Comparison of ENCODE assay signal across 19 cellular contexts in the genomic region with DNA sequence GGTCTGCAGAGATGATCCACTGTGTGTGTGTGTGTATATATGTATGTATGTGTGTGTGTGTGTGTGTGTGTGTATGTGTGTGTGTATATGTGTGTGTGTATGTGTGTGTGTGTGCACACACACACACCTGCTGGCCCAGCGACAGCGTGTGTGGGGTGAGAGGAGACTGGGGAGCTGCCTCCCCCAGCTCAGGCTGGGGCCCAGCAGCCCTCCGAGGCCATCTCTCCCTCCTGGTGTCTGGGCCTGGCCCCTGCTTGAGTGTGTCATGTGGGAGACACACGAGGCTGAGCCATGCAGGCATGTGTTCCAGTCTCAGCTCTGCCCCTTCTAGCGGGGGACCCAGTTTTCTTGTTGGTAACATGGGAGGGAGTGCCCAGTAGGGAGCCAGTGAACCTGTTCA. TPM values are rescaled to one million over a fixed set of nuclear protein-coding genes. Genes with fewer than 3 reads are reported as not detected.
DNase-seq lines count a peak whose midpoint lies in the region; ATAC-seq, FAIRE-seq and TF ChIP-seq lines count a peak whose summit lies in the region.
"Had no signal": no experiment of that assay in that cellular context is flagged by ENCODE, and none has a peak within 500 bp of the region (broad histone marks: within the 10 kb centered on the region; RNA-seq: fewer than 3 reads in every experiment).

No MANE protein-coding gene starts in this region.

- peak overlapping the region; percentile 95 for H2BK15ac ChIP-seq in neuronal stem cell (ENCODE audit: low read length)

- no peak for TF ChIP-seq EP300 in A549 (IDR thresholded peaks at IDR 0.05)
- no peak for TF ChIP-seq EP300 in GM12878 (IDR thresholded peaks at IDR 0.05; ENCODE audit: borderline replicate concordance in 1 of 2, control insufficient read depth in 1 of 2, low read depth in 2 of 2, low read length in 2 of 2)
- no peak for TF ChIP-seq EP300 in sigmoid colon (IDR thresholded peaks at IDR 0.05)

- H3K9ac ChIP-seq in GM12878 (ENCODE audit: control insufficient read depth, insufficient read depth, low read length) = no peak overlapping the region
- peak overlapping the region; percentile 21 for H3K9ac ChIP-seq in neuronal stem cell (ENCODE audit: low read depth, low read length, poor library complexity)

- H3K9me3 ChIP-seq in A549 (no peaks in the 10 kb centered on the region), GM12878 (replicated peaks; ENCODE audit: control insufficient read depth, insufficient read depth, low read length) (no peaks in the 10 kb centered on the region), neuronal stem cell (replicated peaks in 1 of 2; ENCODE audit: control insufficient read depth in 2 of 2, insufficient read depth in 1 of 2, low read depth in 1 of 2, low read length in 2 of 2) (no peaks in the 10 kb centered on the region), sigmoid colon (no peaks in the 10 kb centered on the region)

- H3K4ac ChIP-seq in neuronal stem cell (ENCODE audit: low read length) = no peak overlapping the region

- no peaks in the 10 kb centered on the region for H4K20me1 ChIP-seq in GM12878 (ENCODE audit: control insufficient read depth, insufficient read depth)

- no peak for ATAC-seq in A549
- ATAC-seq in GM12878 = 0 out of 3 replicates have a peak, but pooled peaks have one; percentile 1
- no peak for ATAC-seq in GM21423 (IDR thresholded peaks at IDR 0.05; ENCODE audit: unreplicated experiment)

- H3K4me1 ChIP-seq in A549 (peaks cover 93% of the 10 kb centered on the region), GM12878 (ENCODE audit: control insufficient read depth, insufficient read depth, low read length) (peaks cover 64% of the 10 kb centered on the region), neuronal stem cell (ENCODE audit: control insufficient read depth in 2 of 2, insufficient read depth in 1 of 2, low read depth in 1 of 2, low read length in 2 of 2) (peaks cover 15 to 28% of the 10 kb centered on the region in 2 donors), sigmoid colon (peaks cover 0 to 28% (median 21%) of the 10 kb centered on the region in 4 donors)

- WGBS in A549 (ENCODE audit: missing lambda C conversion rate) = 80% methylated on average over 4 of the region's 5 CpGs
- WGBS in GM12878 (ENCODE audit: insufficient coverage, insufficient replicate concordance, low lambda C conversion rate, missing lambda C conversion rate) = 78% methylated on average over 5 of the region's 5 CpGs
- no CpG with 5 or more reads among the region's 5 CpGs for WGBS in neuronal stem cell (ENCODE audit: extremely low coverage in 2 of 2, insufficient read length in 2 of 2, insufficient replicate concordance in 1 of 2), 2 donors
- 73 to 81% methylated on average over 5 of the region's 5 CpGs for WGBS in sigmoid colon, 2 donors

- no peak for FAIRE-seq in A549 (lab: Jason Lieb, UNC)
- no peak for FAIRE-seq in GM12878 (lab: Jason Lieb, UNC)
- FAIRE-seq: H54 had no signal

- H2BK5ac ChIP-seq in neuronal stem cell (ENCODE audit: low read length) = peak overlapping the region; percentile 53

- TF ChIP-seq CTCF in A549 (IDR thresholded peaks at IDR 0.05) (no peak), HL-60 (IDR thresholded peaks at IDR 0.05; ENCODE audit: insufficient read depth, low read length) (no peak), GM12878 (IDR thresholded peaks at IDR 0.05 in 2 of 3, conservative IDR thresholded peaks at IDR 0.05 in 1 of 3; ENCODE audit: control insufficient read depth in 2 of 3, extremely low read depth in 1 of 3, insufficient read depth in 1 of 3, low read depth in 3 of 3, low read length in 3 of 3) (no peak), sigmoid colon (IDR thresholded peaks at IDR 0.05) (no peak)

- H3K27ac ChIP-seq in A549 = peak overlapping the region; percentile 86 to 98
- peak overlapping the region; percentile 17; the same call in 1 of the 2 replicates for H3K27ac ChIP-seq in HL-60 (replicated peaks)
- peak overlapping the region; percentile 79; the same call in 1 of the 2 replicates for H3K27ac ChIP-seq in GM12878 (ENCODE audit: control insufficient read depth, insufficient read depth)
- no peak overlapping the region for H3K27ac ChIP-seq in neuronal stem cell (replicated peaks; ENCODE audit: low read length)
- H3K27ac ChIP-seq in sigmoid colon = no peak overlapping the region

- H3K27me3 ChIP-seq in HL-60 (ENCODE audit: insufficient read depth, poor library complexity, severe bottlenecking) (no peaks in the 10 kb centered on the region), GM12878 (replicated peaks in 1 of 2; ENCODE audit: control insufficient read depth in 2 of 2, insufficient read depth in 2 of 2, low read length in 1 of 2) (no peaks in the 10 kb centered on the region), neuronal stem cell (ENCODE audit: control insufficient read depth in 3 of 3, insufficient read depth in 3 of 3, low read depth in 1 of 3, low read length in 3 of 3) (peaks cover 0 to 15% (median 2%) of the 10 kb centered on the region in 3 experiments), sigmoid colon (peaks cover 0 to 20% (median 0%) of the 10 kb centered on the region in 3 donors)

- peak overlapping the region; percentile 47 for H3K14ac ChIP-seq in neuronal stem cell (ENCODE audit: low read length)

- no peak overlapping the region for H2AFZ ChIP-seq in GM12878 (ENCODE audit: control insufficient read depth, low read depth, low read length)
- no peak overlapping the region for H2AFZ ChIP-seq in neuronal stem cell (ENCODE audit: low read length)

- TF ChIP-seq RAD21 in A549 (conservative IDR thresholded peaks at IDR 0.05 in 1 of 2, IDR thresholded peaks at IDR 0.05 in 1 of 2) (no peak), GM12878 (IDR thresholded peaks at IDR 0.05; ENCODE audit: insufficient read depth, low read depth, low read length) (no peak)

- TF ChIP-seq POLR2A in A549 (IDR thresholded peaks at IDR 0.05; ENCODE audit: low read length) (no peak), GM12878 (IDR thresholded peaks at IDR 0.05; ENCODE audit: low read depth, low read length) (no peak), sigmoid colon (IDR thresholded peaks at IDR 0.05) (no peak)

- H2BK120ac ChIP-seq in neuronal stem cell (ENCODE audit: low read depth, low read length) = no peak overlapping the region

- RAD21 ChIA-PET in GM12878 (lab: Charles Lee; ENCODE audit: unreplicated experiment) = interaction anchor here (1.1 to 1.6 kb wide), 2 partner anchors 27 to 71 kb away, joined by 3 to 7 read pairs; no protein-coding TSS in a partner anchor

- CTCF ChIA-PET in A549 (lab: Yijun Ruan, JAX) (interaction anchor here (0.8 to 3.3 kb wide), 3 partner anchors 8 to 193 kb away, joined by 4 to 13 read pairs (median 7); no protein-coding TSS in a partner anchor), GM12878 (lab: Yijun Ruan, JAX) (interaction anchor here (0.6 to 2.0 kb wide), 5 partner anchors 8 to 39 kb away, joined by 3 to 10 read pairs (median 3); a partner anchor contains a TSS)

- DNase-seq in A549 (ENCODE audit: low read depth in 1 of 2, low spot score in 1 of 2) (no peak), HL-60 (ENCODE audit: low read depth in 1 of 2, low spot score in 1 of 2) (no peak), GM12878 (ENCODE audit: low read depth, low spot score) (no peak), neuronal stem cell (ENCODE audit: low spot score) (no peak), sigmoid colon (no peak), NCI-H2029 treated with DMSO at 0.1 percent for 48 hours (lab: John Stamatoyannopoulos, UW) (no peak)
- DNase-seq: 8988T; CD4-positive, CD25-positive, alpha-beta regulatory T cell; DMS79 treated with DMSO at 0.1 percent for 48 hours; Karpas-422; NCI-H1105 treated with DMSO at 0.1 percent for 48 hours; NCI-H2081; NCI-H446 had no signal

- peak overlapping the region; percentile 65 for H4K8ac ChIP-seq in neuronal stem cell (ENCODE audit: low read depth, low read length)

- intact Hi-C loops in GM12878 (cut with micrococcal nuclease; ENCODE audit: unreplicated experiment) (no loop called here), sigmoid colon (cut with DNase I) (no loop called here)

- H4K91ac ChIP-seq in neuronal stem cell (ENCODE audit: low read depth, low read length, poor library complexity) = no peak overlapping the region

- H3K79me2 ChIP-seq in GM12878 (ENCODE audit: control insufficient read depth, insufficient read depth, low read length) = no peaks in the 10 kb centered on the region

- H3K4me3 ChIP-seq in A549 (no peak overlapping the region), HL-60 (replicated peaks; ENCODE audit: insufficient read depth, low read length) (no peak overlapping the region), GM12878 (no peak overlapping the region), neuronal stem cell (ENCODE audit: low read length in 2 of 2) (no peak overlapping the region), sigmoid colon (no peak overlapping the region)

- peak overlapping the region; percentile 90 for H2BK12ac ChIP-seq in neuronal stem cell (ENCODE audit: low read length)

- BruUV-seq in GM12878 (replicated peaks; lab: Mats Ljungman, UMichigan) = no TSS peak

- peak overlapping the region; percentile 85; the same call in 1 of the 3 replicates for H3K4me2 ChIP-seq in A549
- H3K4me2 ChIP-seq in GM12878 (ENCODE audit: control insufficient read depth, insufficient read depth) = no peak overlapping the region
- no peak overlapping the region for H3K4me2 ChIP-seq in neuronal stem cell (ENCODE audit: insufficient read depth, low read length, poor library complexity, severe bottlenecking)

- peak overlapping the region; percentile 90 for H3K18ac ChIP-seq in neuronal stem cell (ENCODE audit: low read length)

- in situ Hi-C loops in GM12878 (cut with MboI) = no loop called here

- peak overlapping the region; percentile 91 for H3K23ac ChIP-seq in neuronal stem cell (ENCODE audit: low read depth, low read length, poor library complexity)

- no peaks in the 10 kb centered on the region for H3K36me3 ChIP-seq in GM12878 (ENCODE audit: control insufficient read depth in 2 of 2, insufficient read depth in 2 of 2, low read length in 1 of 2)
- no peaks in the 10 kb centered on the region for H3K36me3 ChIP-seq in neuronal stem cell (replicated peaks in 1 of 2; ENCODE audit: control insufficient read depth in 2 of 2, insufficient read depth in 2 of 2, low read length in 2 of 2)
- no peaks in the 10 kb centered on the region for H3K36me3 ChIP-seq in sigmoid colon

- POLR2A ChIA-PET in A549 (lab: Yijun Ruan, JAX) = no interaction called here
- POLR2A ChIA-PET in GM12878 (lab: Charles Lee) = interaction anchor here (1.2 kb wide), 1 partner anchor 8 kb away, joined by 3 read pairs; no protein-coding TSS in a partner anchor

- H2AK5ac ChIP-seq in neuronal stem cell (ENCODE audit: low read depth, low read length) = peak overlapping the region; percentile 97

- H3K79me1 ChIP-seq in neuronal stem cell (ENCODE audit: low read depth, low read length) = no peaks in the 10 kb centered on the region

- SMC1A ChIA-PET in GM12878 (lab: Charles Lee; ENCODE audit: uncharacterized antibody, unreplicated experiment) = interaction anchor here (0.6 to 4.9 kb wide), 3 partner anchors 12 to 28 kb away, joined by 3 to 22 read pairs (median 3); no protein-coding TSS in a partner anchor

RNA-seq across cellular contexts. Expression of a gene that starts 10.0 kb away (rescaled TPM):
- polyA plus RNA-seq in A549 (2011; rRNA removed) (222 and 249 TPM in 2 replicates), A549 (2017; fragmentation: RNase III; extraction: RNeasy Plus Mini Kit Qiagen cat#74134 plus additional on column Dnase treatment) (254 to 344 TPM (median 332 TPM) in 3 replicates), GM12878 (2011; rRNA removed) (38.5 and 66.7 TPM in 2 replicates), GM12878 (2014; fragmentation: Illumina TruSeq; extraction: Trizol) (36.8 and 67.5 TPM in 2 replicates), GM12878 (2014; fragmentation: Nextera tagmentation; extraction: Ambion mirVana) (100 to 1,000 TPM in 1 of 2 experiments, 10 to 100 TPM in 1; 85.6 to 106 TPM), GM12878 (2014; rRNA removed) (137 and 150 TPM in 2 replicates), GM12878 (2016; fragmentation: Nextera tagmentation; extraction: Ambion mirVana) (1 to 10 TPM; 7.1 TPM), sigmoid colon (10 to 100 TPM; 11.8 to 68.0 (median 28.8) TPM)
- 330 and 432 TPM in 2 replicates for polyA plus RNA-seq in A549 (2012; cell fraction: cytosol; rRNA removed)
- 944 and 1,061 TPM in 2 replicates for polyA plus RNA-seq in A549 (2012; cell fraction: nucleus; rRNA removed)
- 229 and 304 TPM in 2 replicates for polyA minus RNA-seq in A549 (2011; rRNA and poly(A)+ RNA removed)
- 228 and 277 TPM in 2 replicates for total RNA-seq in GM12878 (2013; cell fraction: nucleolus; rRNA removed)
- total RNA-seq in GM12878 (2014; rRNA removed) (75.4 and 81.6 TPM in 2 replicates), GM12878 (2014; rRNA removed; fragmentation: Illumina TruSeq; extraction: Trizol) (51.0 and 58.3 TPM in 2 replicates), GM12878 (2021) (107 and 116 TPM in 2 replicates), sigmoid colon (10 to 100 TPM; 21.2 to 59.1 (median 36.6) TPM)
- polyA plus RNA-seq in GM12878 (2011; ENCODE audit: low read depth) = 25.2 TPM
- polyA plus RNA-seq in GM12878 (2011; cell fraction: cytosol; rRNA removed) = 82.8 and 101 TPM in 2 replicates
- 340 and 362 TPM in 2 replicates for polyA plus RNA-seq in GM12878 (2011; cell fraction: nucleus; rRNA removed)
- 41.1 and 61.7 TPM in 2 replicates for polyA plus RNA-seq in GM12878 (2012)
- 29.0 and 63.6 TPM in 2 replicates for polyA minus RNA-seq in GM12878 (2011; rRNA and poly(A)+ RNA removed)
- 40.4 and 44.5 TPM in 2 replicates for polyA minus RNA-seq in GM12878 (2011; cell fraction: cytosol; rRNA and poly(A)+ RNA removed)
- polyA minus RNA-seq in GM12878 (2011; cell fraction: nucleus; rRNA and poly(A)+ RNA removed) = 25.3 and 36.6 TPM in 2 replicates
- 26.4 TPM for polyA plus RNA-seq in neuronal stem cell (2013, experiment 1 of 2)
- 24.5 TPM for polyA plus RNA-seq in neuronal stem cell (2013, experiment 2 of 2)
- total RNA-seq: OCI-LY7 had no signal
- polyA plus RNA-seq: CD4-positive, CD25-positive, alpha-beta regulatory T cell had no signal

RNA-seq across cellular contexts. Expression of a gene that starts 18.8 kb away (rescaled TPM):
- polyA plus RNA-seq in A549 (2011; rRNA removed) (0.94 and 1.5 TPM in 2 replicates), A549 (2017; fragmentation: RNase III; extraction: RNeasy Plus Mini Kit Qiagen cat#74134 plus additional on column Dnase treatment) (4.3 to 4.9 TPM (median 4.7 TPM) in 3 replicates), GM12878 (2011; rRNA removed) (not detected in 2 replicates), GM12878 (2014; fragmentation: Illumina TruSeq; extraction: Trizol) (not detected in 2 replicates), GM12878 (2014; fragmentation: Nextera tagmentation; extraction: Ambion mirVana) (not detected), GM12878 (2014; rRNA removed) (not detected in 2 replicates), GM12878 (2016; fragmentation: Nextera tagmentation; extraction: Ambion mirVana) (not detected), sigmoid colon (10 to 100 TPM in 1 of 3 donors, 1 to 10 TPM in 2; 3.0 to 23.8 (median 6.0) TPM)
- 4.3 and 7.2 TPM in 2 replicates for polyA plus RNA-seq in A549 (2012; cell fraction: cytosol; rRNA removed)
- polyA plus RNA-seq in A549 (2012; cell fraction: nucleus; rRNA removed) = 15.2 and 17.0 TPM in 2 replicates
- polyA minus RNA-seq in A549 (2011; rRNA and poly(A)+ RNA removed) = 1.2 and 2.7 TPM in 2 replicates
- total RNA-seq in GM12878 (2013; cell fraction: nucleolus; rRNA removed) = not detected in 2 replicates
- total RNA-seq in GM12878 (2014; rRNA removed) (not detected in 2 replicates), GM12878 (2014; rRNA removed; fragmentation: Illumina TruSeq; extraction: Trizol) (not detected in 2 replicates), GM12878 (2021) (not detected in 2 replicates), sigmoid colon (1 to 10 TPM in 2 of 4 donors, under 1 TPM in 2; 0.36 to 1.8 (median 0.90) TPM)
- not detected for polyA plus RNA-seq in GM12878 (2011; ENCODE audit: low read depth)
- not detected in 2 replicates for polyA plus RNA-seq in GM12878 (2011; cell fraction: cytosol; rRNA removed)
- polyA plus RNA-seq in GM12878 (2011; cell fraction: nucleus; rRNA removed) = 0.15 TPM in 1 of 2 replicates, not detected in the other
- polyA plus RNA-seq in GM12878 (2012) = not detected in 2 replicates
- not detected in 2 replicates for polyA minus RNA-seq in GM12878 (2011; rRNA and poly(A)+ RNA removed)
- not detected in 2 replicates for polyA minus RNA-seq in GM12878 (2011; cell fraction: cytosol; rRNA and poly(A)+ RNA removed)
- polyA minus RNA-seq in GM12878 (2011; cell fraction: nucleus; rRNA and poly(A)+ RNA removed) = not detected in 2 replicates
- polyA plus RNA-seq in neuronal stem cell (2013, experiment 1 of 2) = not detected
- not detected for polyA plus RNA-seq in neuronal stem cell (2013, experiment 2 of 2)
- total RNA-seq: CD4-positive, CD25-positive, alpha-beta regulatory T cell; M059J; OCI-LY7; RPMI7951 had no signal
- polyA plus RNA-seq: CD4-positive, CD25-positive, alpha-beta regulatory T cell had no signal

RNA-seq across cellular contexts. Expression of a gene that starts 29.3 kb away (rescaled TPM):
- polyA plus RNA-seq in A549 (2011; rRNA removed) = not detected in 2 replicates
- 0.06 and 0.08 TPM in 2 replicates for polyA plus RNA-seq in A549 (2012; cell fraction: cytosol; rRNA removed)
- polyA plus RNA-seq in A549 (2012; cell fraction: nucleus; rRNA removed) = not detected in 2 replicates
- polyA plus RNA-seq in A549 (2017; fragmentation: RNase III; extraction: RNeasy Plus Mini Kit Qiagen cat#74134 plus additional on column Dnase treatment) = not detected in 3 replicates
- not detected in 2 replicates for polyA minus RNA-seq in A549 (2011; rRNA and poly(A)+ RNA removed)
- not detected in 2 replicates for total RNA-seq in GM12878 (2013; cell fraction: nucleolus; rRNA removed)
- total RNA-seq in GM12878 (2014; rRNA removed) = not detected in 2 replicates
- not detected in 2 replicates for total RNA-seq in GM12878 (2014; rRNA removed; fragmentation: Illumina TruSeq; extraction: Trizol)
- not detected in 2 replicates for total RNA-seq in GM12878 (2021)
- not detected for polyA plus RNA-seq in GM12878 (2011; ENCODE audit: low read depth)
- not detected in 2 replicates for polyA plus RNA-seq in GM12878 (2011; rRNA removed)
- polyA plus RNA-seq in GM12878 (2011; cell fraction: cytosol; rRNA removed) = not detected in 2 replicates
- polyA plus RNA-seq in GM12878 (2011; cell fraction: nucleus; rRNA removed) = not detected in 2 replicates
- not detected in 2 replicates for polyA plus RNA-seq in GM12878 (2012)
- not detected in 2 replicates for polyA plus RNA-seq in GM12878 (2014; fragmentation: Illumina TruSeq; extraction: Trizol)
- polyA plus RNA-seq in GM12878 (2014; fragmentation: Nextera tagmentation; extraction: Ambion mirVana) = not detected
- not detected in 2 replicates for polyA plus RNA-seq in GM12878 (2014; rRNA removed)
- polyA plus RNA-seq in GM12878 (2016; fragmentation: Nextera tagmentation; extraction: Ambion mirVana) = not detected
- not detected in 2 replicates for polyA minus RNA-seq in GM12878 (2011; rRNA and poly(A)+ RNA removed)
- polyA minus RNA-seq in GM12878 (2011; cell fraction: cytosol; rRNA and poly(A)+ RNA removed) = not detected in 2 replicates
- not detected in 2 replicates for polyA minus RNA-seq in GM12878 (2011; cell fraction: nucleus; rRNA and poly(A)+ RNA removed)
- not detected for polyA plus RNA-seq in neuronal stem cell (2013, experiment 1 of 2)
- not detected for polyA plus RNA-seq in neuronal stem cell (2013, experiment 2 of 2)
- not detected for total RNA-seq in sigmoid colon
- polyA plus RNA-seq in sigmoid colon = under 1 TPM in 1 of 3 donors, not detected in 2; 0.17 TPM
- total RNA-seq: CD4-positive, CD25-positive, alpha-beta regulatory T cell; HT-29; M059J; OCI-LY7; RPMI7951 had no signal
- polyA plus RNA-seq: CD4-positive, CD25-positive, alpha-beta regulatory T cell had no signal

RNA-seq across cellular contexts. Expression of a gene that starts 56.0 kb away (rescaled TPM):
- polyA plus RNA-seq in A549 (2011; rRNA removed) (57.1 and 105 TPM in 2 replicates), A549 (2017; fragmentation: RNase III; extraction: RNeasy Plus Mini Kit Qiagen cat#74134 plus additional on column Dnase treatment) (56.0 to 56.4 TPM (median 56.0 TPM) in 3 replicates), GM12878 (2011; rRNA removed) (17.4 and 22.1 TPM in 2 replicates), GM12878 (2014; fragmentation: Illumina TruSeq; extraction: Trizol) (8.4 and 15.9 TPM in 2 replicates), GM12878 (2014; fragmentation: Nextera tagmentation; extraction: Ambion mirVana) (under 1 TPM; 0.42 to 0.46 TPM), GM12878 (2014; rRNA removed) (18.3 and 23.6 TPM in 2 replicates), GM12878 (2016; fragmentation: Nextera tagmentation; extraction: Ambion mirVana) (1 to 10 TPM in 1 of 2 experiments, under 1 TPM in 1; 0.82 to 1.7 TPM), sigmoid colon (10 to 100 TPM; 18.0 to 51.5 (median 24.0) TPM)
- polyA plus RNA-seq in A549 (2012; cell fraction: cytosol; rRNA removed) = 72.4 and 91.1 TPM in 2 replicates
- polyA plus RNA-seq in A549 (2012; cell fraction: nucleus; rRNA removed) = 197 and 207 TPM in 2 replicates
- 176 and 179 TPM in 2 replicates for polyA minus RNA-seq in A549 (2011; rRNA and poly(A)+ RNA removed)
- total RNA-seq in GM12878 (2013; cell fraction: nucleolus; rRNA removed) = 103 and 127 TPM in 2 replicates
- total RNA-seq in GM12878 (2014; rRNA removed) (15.3 and 19.9 TPM in 2 replicates), GM12878 (2014; rRNA removed; fragmentation: Illumina TruSeq; extraction: Trizol) (10.0 and 10.7 TPM in 2 replicates), GM12878 (2021) (20.3 and 22.0 TPM in 2 replicates), sigmoid colon (10 to 100 TPM; 58.5 to 82.3 (median 61.6) TPM)
- 9.3 TPM for polyA plus RNA-seq in GM12878 (2011; ENCODE audit: low read depth)
- 23.8 and 26.2 TPM in 2 replicates for polyA plus RNA-seq in GM12878 (2011; cell fraction: cytosol; rRNA removed)
- 61.2 and 90.5 TPM in 2 replicates for polyA plus RNA-seq in GM12878 (2011; cell fraction: nucleus; rRNA removed)
- 12.2 and 14.2 TPM in 2 replicates for polyA plus RNA-seq in GM12878 (2012)
- polyA minus RNA-seq in GM12878 (2011; rRNA and poly(A)+ RNA removed) = 44.8 and 46.7 TPM in 2 replicates
- 14.2 and 15.8 TPM in 2 replicates for polyA minus RNA-seq in GM12878 (2011; cell fraction: cytosol; rRNA and poly(A)+ RNA removed)
- 20.3 and 38.5 TPM in 2 replicates for polyA minus RNA-seq in GM12878 (2011; cell fraction: nucleus; rRNA and poly(A)+ RNA removed)
- polyA plus RNA-seq in neuronal stem cell (2013, experiment 1 of 2) = 44.7 TPM
- 45.1 TPM for polyA plus RNA-seq in neuronal stem cell (2013, experiment 2 of 2)

Comparison
In these comparisons a context has a peak if more than half of its experiments do, and no peak if none do; other contexts are left out.
1. H3K27ac ChIP-seq: peak in A549 (2 of 2), HL-60 (single experiment) and GM12878 (single experiment); none in neuronal stem cell (single experiment) and sigmoid colon (0 of 4).